Comparison of ENCODE assay signal across 1 cellular context in genomic region chr12:94372379-94372930, GRCh38.
TF ChIP-seq lines count a peak whose summit lies in the region.

No MANE protein-coding gene starts in this region.

TF ChIP-seq in K562, 482 proteins besides CTCF, POLR2A, EP300 and RAD21 (continued from another document):
- TF ChIP-seq ZNF318 (IDR thresholded peaks at IDR 0.05; ENCODE audit: borderline replicate concordance in 1 of 2, low read depth in 1 of 2) (no peak), ZNF316 (IDR thresholded peaks at IDR 0.05) (peak; percentile 53), MAFG (tag; conservative IDR thresholded peaks at IDR 0.05) (peak; percentile 45; the same call in 1 of the 2 replicates), TSC22D4 (tag; IDR thresholded peaks at IDR 0.05) (no peak), C11orf30 (IDR thresholded peaks at IDR 0.05; ENCODE audit: low read depth) (peak; percentile 34; the same call in 1 of the 2 replicates), ZC3H11A (IDR thresholded peaks at IDR 0.05; ENCODE audit: low read depth, low read length) (no peak), NFE2L1 (tag; IDR thresholded peaks at IDR 0.05; ENCODE audit: borderline replicate concordance, low read depth) (peak; percentile 36; the same call in 1 of the 2 replicates), NFE2 (IDR thresholded peaks at IDR 0.05; ENCODE audit: low read depth) (peak; percentile 47)
- TF ChIP-seq, protein P1, sequence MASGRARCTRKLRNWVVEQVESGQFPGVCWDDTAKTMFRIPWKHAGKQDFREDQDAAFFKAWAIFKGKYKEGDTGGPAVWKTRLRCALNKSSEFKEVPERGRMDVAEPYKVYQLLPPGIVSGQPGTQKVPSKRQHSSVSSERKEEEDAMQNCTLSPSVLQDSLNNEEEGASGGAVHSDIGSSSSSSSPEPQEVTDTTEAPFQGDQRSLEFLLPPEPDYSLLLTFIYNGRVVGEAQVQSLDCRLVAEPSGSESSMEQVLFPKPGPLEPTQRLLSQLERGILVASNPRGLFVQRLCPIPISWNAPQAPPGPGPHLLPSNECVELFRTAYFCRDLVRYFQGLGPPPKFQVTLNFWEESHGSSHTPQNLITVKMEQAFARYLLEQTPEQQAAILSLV (tag; IDR thresholded peaks at IDR 0.05) = no peak
